19 cellular contexts compared by ENCODE assay signal in genomic region chr19:36963262-36963661, GRCh38. TPM values are rescaled to one million over a fixed set of nuclear protein-coding genes. Genes with fewer than 3 reads are reported as not detected.
DNase-seq lines count a peak whose midpoint lies in the region; ATAC-seq and TF ChIP-seq lines count a peak whose summit lies in the region.
"Had no signal": no experiment of that assay in that cellular context is flagged by ENCODE, and none has a peak within 500 bp of the region (broad histone marks: within the 10 kb centered on the region; RNA-seq: fewer than 3 reads in every experiment).

No MANE protein-coding gene starts in this region.

- H3K4me3 ChIP-seq in BLaER1 (no peak overlapping the region), body of pancreas (no peak overlapping the region)
- H3K4me3 ChIP-seq: ascending aorta, vagina had no signal

- no peak overlapping the region for H3K9ac ChIP-seq in BLaER1

- ATAC-seq in body of pancreas (no peak), HG03378 (IDR thresholded peaks at IDR 0.05; ENCODE audit: unreplicated experiment) (no peak), HG03196 (IDR thresholded peaks at IDR 0.05; ENCODE audit: unreplicated experiment) (no peak), GM21529 (IDR thresholded peaks at IDR 0.05; ENCODE audit: unreplicated experiment) (no peak)
- ATAC-seq: CD8-positive, alpha-beta T cell; Panc1; stimulated activated naive CD8-positive, alpha-beta T cell treated with anti-CD3 and anti-CD28 coated beads, Interleukin-15, amount 100 ng/mL, for 72 hours had no signal

- no peak overlapping the region for H3K27ac ChIP-seq in BLaER1
- H3K27ac ChIP-seq in body of pancreas, result no peak overlapping the region
- H3K27ac ChIP-seq: ascending aorta, vagina had no signal

- H3K27me3 ChIP-seq in BLaER1, result no peaks in the 10 kb centered on the region
- no peaks in the 10 kb centered on the region for H3K27me3 ChIP-seq in body of pancreas
- H3K27me3 ChIP-seq: ascending aorta, vagina had no signal

- peaks cover 7% of the 10 kb centered on the region; the same call in 1 of the 2 replicates for H3K4me1 ChIP-seq in BLaER1
- no peaks in the 10 kb centered on the region for H3K4me1 ChIP-seq in body of pancreas
- H3K4me1 ChIP-seq: ascending aorta, vagina had no signal

- intact Hi-C loops in body of pancreas (cut with DNase I), result no loop called here

- H3K36me3 ChIP-seq in BLaER1 (peaks cover 13% of the 10 kb centered on the region), body of pancreas (replicated peaks in 1 of 2; ENCODE audit: insufficient read depth in 1 of 2, low read depth in 2 of 2) (no peaks in the 10 kb centered on the region)

- DNase-seq in NCI-H1092 (lab: John Stamatoyannopoulos, UW) (peak; percentile 60), NCI-H345 (lab: John Stamatoyannopoulos, UW) (peak; percentile 93), body of pancreas (peak in 3 of 4 donors; percentile 21 to 44 (median 27)), midbrain (lab: John Stamatoyannopoulos, UW) (no peak)
- DNase-seq: activated CD4-positive, alpha-beta T cell treated with anti-CD3 and anti-CD28 coated beads, Interleukin-2, amount 50 U/mL, for 1 hour; activated naive CD4-positive, alpha-beta T cell treated with Interleukin-2 at 50 U/mL for 16 hours; CD8-positive, alpha-beta T cell; foreskin melanocyte; NCI-H526; retina; stimulated activated naive CD8-positive, alpha-beta T cell treated with anti-CD3 and anti-CD28 coated beads, Interleukin-15, amount 100 ng/mL, for 72 hours had no signal

- WGBS in body of pancreas, 2 donors, result 10 to 15% methylated on average over 2 of the region's 2 CpGs

- no peaks in the 10 kb centered on the region for H4K20me1 ChIP-seq in BLaER1

- no peak for TF ChIP-seq POLR2A in body of pancreas (IDR thresholded peaks at IDR 0.05)

- TF ChIP-seq CTCF in body of pancreas (IDR thresholded peaks at IDR 0.05), result no peak

- H3K9me3 ChIP-seq in BLaER1 (peaks cover 67% of the 10 kb centered on the region), body of pancreas (peaks cover 0 to 20% (median 0%) of the 10 kb centered on the region in 3 donors)

- H3K4me2 ChIP-seq in BLaER1, result 0 out of 2 replicates have a peak overlapping the region, but pooled peaks have one; percentile 5

RNA-seq across cellular contexts. Expression of gene ZNF568, which starts 47.1 kb away (rescaled TPM):
- 1 to 10 TPM; 5.9 to 7.0 TPM for total RNA-seq in body of pancreas

RNA-seq across cellular contexts. Expression of gene ZNF829, which starts 47.2 kb away (rescaled TPM):
- 1 to 10 TPM in 1 of 2 donors, under 1 TPM in 1; 0.66 to 1.6 TPM for total RNA-seq in body of pancreas
- total RNA-seq: G401 had no signal
